In the genomic region with DNA sequence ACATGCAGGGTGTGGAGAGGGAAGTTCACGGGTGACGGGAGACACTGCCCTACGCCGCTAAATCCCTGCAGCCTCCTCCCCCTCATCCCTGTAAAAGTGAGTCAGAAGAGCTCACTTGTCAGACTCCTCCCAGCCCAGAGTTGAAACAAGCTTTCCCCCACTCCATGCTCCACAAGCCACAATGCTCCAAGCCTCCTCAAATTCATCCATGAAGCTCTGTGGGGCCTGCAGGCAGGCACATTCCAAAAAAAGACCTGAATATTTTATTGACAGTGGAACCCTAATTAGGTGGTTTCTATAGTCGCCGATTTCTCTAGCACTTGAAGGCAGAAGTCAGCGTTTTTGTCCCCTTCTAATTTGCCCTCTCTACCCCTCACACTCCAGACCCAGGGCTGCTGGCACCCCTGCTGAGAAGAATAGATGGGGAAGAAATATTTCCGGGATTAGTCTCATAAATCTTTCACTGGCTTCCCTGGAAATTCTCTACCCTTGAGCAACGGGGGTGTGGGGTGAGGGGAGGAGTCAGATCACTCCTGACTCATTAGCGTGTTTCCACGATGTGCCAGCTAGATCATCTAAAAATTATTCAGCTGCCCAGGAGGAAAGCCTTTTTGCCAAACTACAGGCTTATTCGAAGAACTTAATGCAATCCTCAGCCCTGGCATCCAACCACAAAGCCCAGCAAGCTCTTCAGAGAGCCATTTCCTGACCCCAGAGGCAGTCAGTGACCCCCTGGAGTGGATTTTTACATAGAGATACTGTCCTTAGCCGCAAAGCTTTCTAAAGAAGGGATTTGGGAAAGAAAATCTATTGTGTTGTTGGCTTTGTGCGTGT, we compare ENCODE assay signal across 9 cellular contexts.
DNase-seq lines count a peak whose midpoint lies in the region; ATAC-seq, FAIRE-seq and TF ChIP-seq lines count a peak whose summit lies in the region.
"Had no signal": no experiment of that assay in that cellular context is flagged by ENCODE, and none has a peak within 500 bp of the region (broad histone marks: within the 10 kb centered on the region; RNA-seq: fewer than 3 reads in every experiment).

No MANE protein-coding gene starts in this region.

- H3K9me3 Mint-ChIP-seq in activated T-helper 1 cell treated with anti-CD3 and anti-CD28 coated beads, Interleukin-12 subunit alpha, Interleukin-12 subunit beta, Interleukin-2, Interleukin-4 antibody, amounts not matched to agents 30 ng/mL and 10 ng/mL and 1 ng/mL, durations not matched to agents 14 hours and 24 hours and 36 hours, result no peaks in the 10 kb centered on the region

- H4K20me1 ChIP-seq in HepG2 (ENCODE audit: insufficient read depth, low read length) (no peaks in the 10 kb centered on the region), keratinocyte (ENCODE audit: control insufficient read depth, extremely low read depth, insufficient read depth, low read length) (no peaks in the 10 kb centered on the region)

- BruUV-seq in HepG2 (replicated peaks; lab: Mats Ljungman, UMichigan), result no TSS peak

- H3K4me1 ChIP-seq in HepG2 (ENCODE audit: insufficient read depth, low read length) (peaks cover 55% of the 10 kb centered on the region), right lobe of liver (peaks cover 0 to 31% (median 15%) of the 10 kb centered on the region in 4 donors), adipocyte (ENCODE audit: control insufficient read depth, insufficient read depth, low read length) (peaks cover 38% of the 10 kb centered on the region), keratinocyte (ENCODE audit: control insufficient read depth, extremely low read depth, insufficient read depth, low read length) (peaks cover 45% of the 10 kb centered on the region)

- no peaks in the 10 kb centered on the region for H3K9me3 ChIP-seq in HepG2 (ENCODE audit: low read length)
- H3K9me3 ChIP-seq in right lobe of liver, result no peaks in the 10 kb centered on the region
- no peaks in the 10 kb centered on the region for H3K9me3 ChIP-seq in adipocyte (ENCODE audit: control insufficient read depth, low read length)
- no peaks in the 10 kb centered on the region for H3K9me3 ChIP-seq in keratinocyte (ENCODE audit: control insufficient read depth, low read depth, low read length)

- TF ChIP-seq EP300 in HepG2 (IDR thresholded peaks at IDR 0.05; ENCODE audit: low read depth in 2 of 2, low read length in 2 of 2) (no peak), HepG2 (CRISPR knock-in tag; IDR thresholded peaks at IDR 0.05; ENCODE audit: borderline replicate concordance) (no peak)

- no peaks in the 10 kb centered on the region for H3K36me3 ChIP-seq in HepG2 (replicated peaks in 1 of 2; ENCODE audit: control insufficient read depth in 1 of 2, insufficient read depth in 2 of 2, low read length in 2 of 2)
- no peaks in the 10 kb centered on the region for H3K36me3 ChIP-seq in right lobe of liver
- H3K36me3 ChIP-seq in adipocyte (ENCODE audit: control insufficient read depth, insufficient read depth, low read length, severe bottlenecking), result no peaks in the 10 kb centered on the region
- no peaks in the 10 kb centered on the region for H3K36me3 ChIP-seq in keratinocyte (ENCODE audit: control insufficient read depth in 2 of 2, extremely low read depth in 1 of 2, insufficient read depth in 2 of 2, low read length in 2 of 2)

- TF ChIP-seq CTCF in HepG2 (CRISPR knock-in tag; IDR thresholded peaks at IDR 0.05) (no peak), right lobe of liver (IDR thresholded peaks at IDR 0.05) (no peak), keratinocyte (optimal IDR thresholded peaks at IDR 0.05 in 1 of 3, IDR thresholded peaks at IDR 0.05 in 1 of 3, conservative IDR thresholded peaks at IDR 0.05 in 1 of 3; ENCODE audit: extremely low read depth in 1 of 3, insufficient read depth in 2 of 3, low read length in 3 of 3) (no peak), GM10266 (IDR thresholded peaks at IDR 0.05; ENCODE audit: control insufficient read depth, insufficient read depth, low read depth, missing control alignments) (no peak)

- H3K27me3 ChIP-seq in HepG2 (ENCODE audit: control insufficient read depth in 1 of 2, insufficient read depth in 2 of 2, low read length in 2 of 2) (no peaks in the 10 kb centered on the region), right lobe of liver (no peaks in the 10 kb centered on the region), adipocyte (replicated peaks; ENCODE audit: control insufficient read depth, insufficient read depth, low read length) (no peaks in the 10 kb centered on the region), keratinocyte (ENCODE audit: control insufficient read depth, extremely low read depth, insufficient read depth, low read length) (no peaks in the 10 kb centered on the region)

- CTCF ChIA-PET in HepG2 (lab: Yijun Ruan, JAX; ENCODE audit: low intra/inter-chr PET ratio, low total read pairs), result no interaction called here

- no peak overlapping the region for H3K27ac ChIP-seq in HepG2 (ENCODE audit: extremely low read length, insufficient read depth, low read length)
- peak overlapping the region in 1 of 3 donors; percentile 18 for H3K27ac ChIP-seq in right lobe of liver
- H3K27ac ChIP-seq in keratinocyte (ENCODE audit: control insufficient read depth, insufficient read depth, low read length), result peak overlapping the region; percentile 97

- H3K36me3 Mint-ChIP-seq in activated T-helper 1 cell treated with anti-CD3 and anti-CD28 coated beads, Interleukin-12 subunit alpha, Interleukin-12 subunit beta, Interleukin-2, Interleukin-4 antibody, amounts not matched to agents 30 ng/mL and 10 ng/mL and 1 ng/mL, durations not matched to agents 14 hours and 24 hours and 36 hours (ENCODE audit: low read depth), result no peaks in the 10 kb centered on the region

- intact Hi-C loops in HepG2 (cut with micrococcal nuclease; ENCODE audit: unreplicated experiment) (no loop called here), right lobe of liver (cut with DNase I) (no loop called here)
- intact Hi-C loops in activated T-helper 1 cell treated with anti-CD3 and anti-CD28 coated beads, Interleukin-12 subunit alpha, Interleukin-12 subunit beta, Interleukin-2, Interleukin-4 antibody, amounts not matched to agents 30 ng/mL and 10 ng/mL and 1 ng/mL, durations not matched to agents 14 hours and 24 hours and 36 hours (cut with micrococcal nuclease), result no loop called here

- H3K4me3 ChIP-seq in HepG2 (replicated peaks in 1 of 3; ENCODE audit: insufficient read depth in 1 of 3, low read depth in 2 of 3, low read length in 3 of 3) (no peak overlapping the region), right lobe of liver (no peak overlapping the region), adipocyte (ENCODE audit: low read length) (peak overlapping the region; percentile 45), keratinocyte (ENCODE audit: control insufficient read depth in 2 of 3, extremely low read depth in 1 of 3, insufficient read depth in 2 of 3, low read depth in 1 of 3, low read length in 3 of 3) (peak overlapping the region in 2 of 3 experiments; percentile 50 to 54)

- no peak for FAIRE-seq in HepG2 (lab: Jason Lieb, UNC)
- peak; percentile 95 for FAIRE-seq in keratinocyte (lab: Jason Lieb, UNC)

- H3K9ac ChIP-seq in HepG2 (ENCODE audit: insufficient read depth, low read depth, low read length) (no peak overlapping the region), adipocyte (ENCODE audit: low read length) (peak overlapping the region; percentile 9), keratinocyte (ENCODE audit: control insufficient read depth, extremely low read depth, insufficient read depth, low read length) (peak overlapping the region; percentile 59)

- no peak overlapping the region for H3K27ac Mint-ChIP-seq in activated T-helper 1 cell treated with anti-CD3 and anti-CD28 coated beads, Interleukin-12 subunit alpha, Interleukin-12 subunit beta, Interleukin-2, Interleukin-4 antibody, amounts not matched to agents 30 ng/mL and 10 ng/mL and 1 ng/mL, durations not matched to agents 14 hours and 24 hours and 36 hours

- H3K4me1 Mint-ChIP-seq in activated T-helper 1 cell treated with anti-CD3 and anti-CD28 coated beads, Interleukin-12 subunit alpha, Interleukin-12 subunit beta, Interleukin-2, Interleukin-4 antibody, amounts not matched to agents 30 ng/mL and 10 ng/mL and 1 ng/mL, durations not matched to agents 14 hours and 24 hours and 36 hours (ENCODE audit: low read depth), result no peaks in the 10 kb centered on the region

- TF ChIP-seq RAD21 in HepG2 (CRISPR knock-in tag; IDR thresholded peaks at IDR 0.05), result no peak

- H3K4me3 Mint-ChIP-seq in activated T-helper 1 cell treated with anti-CD3 and anti-CD28 coated beads, Interleukin-12 subunit alpha, Interleukin-12 subunit beta, Interleukin-2, Interleukin-4 antibody, amounts not matched to agents 30 ng/mL and 10 ng/mL and 1 ng/mL, durations not matched to agents 14 hours and 24 hours and 36 hours, result no peak overlapping the region

- peak overlapping the region; percentile 15; the same call in 1 of the 2 replicates for H3K4me2 ChIP-seq in HepG2 (ENCODE audit: low read depth, low read length)
- H3K4me2 ChIP-seq in keratinocyte (ENCODE audit: control insufficient read depth, extremely low read depth, insufficient read depth, low read depth, low read length), result peak overlapping the region; percentile 89

- DNase-seq in HepG2 (ENCODE audit: low spot score) (no peak), right lobe of liver (no peak), adipocyte (ENCODE audit: low read depth) (peak; percentile 75), keratinocyte (ENCODE audit: low read depth, low spot score) (peak; percentile 76), UCSD-AML1 (lab: John Stamatoyannopoulos, UW; ENCODE audit: unreplicated experiment) (no peak), Kasumi-1 (lab: John Stamatoyannopoulos, UW) (no peak), GM10266 (ENCODE audit: extremely low spot score) (no peak)
- DNase-seq in activated T-helper 1 cell treated with anti-CD3 and anti-CD28 coated beads, Interleukin-12 subunit alpha, Interleukin-12 subunit beta, Interleukin-2, Interleukin-4 antibody, amounts not matched to agents 30 ng/mL and 10 ng/mL and 1 ng/mL, durations not matched to agents 14 hours and 24 hours and 36 hours (ENCODE audit: low spot score), result no peak
- DNase-seq: DND-41 had no signal

- POLR2A ChIA-PET in HepG2 (lab: Yijun Ruan, JAX), result interaction anchor here (2.1 kb wide), 1 partner anchor 97 kb away, joined by 11 read pairs; a partner anchor contains a TSS

- in situ Hi-C loops in HepG2 (cut with HindIII; ENCODE audit: extremely low pct_ligation_motif_present, low pct_unique_long_range_greater_than_20kb), result no loop called here

- TF ChIP-seq POLR2A in HepG2 (IDR thresholded peaks at IDR 0.05; ENCODE audit: insufficient read depth in 1 of 2, low read depth in 2 of 2, low read length in 2 of 2), result no peak
- no peak for TF ChIP-seq POLR2A in right lobe of liver (IDR thresholded peaks at IDR 0.05)

- no peaks in the 10 kb centered on the region for H3K9me1 ChIP-seq in keratinocyte (ENCODE audit: control insufficient read depth, extremely low read depth, insufficient read depth, low read length)

- ATAC-seq in HepG2, result no peak
- no peak for ATAC-seq in right lobe of liver

- H3K27me3 Mint-ChIP-seq in activated T-helper 1 cell treated with anti-CD3 and anti-CD28 coated beads, Interleukin-12 subunit alpha, Interleukin-12 subunit beta, Interleukin-2, Interleukin-4 antibody, amounts not matched to agents 30 ng/mL and 10 ng/mL and 1 ng/mL, durations not matched to agents 14 hours and 24 hours and 36 hours (ENCODE audit: insufficient read depth), result peaks cover 6% of the 10 kb centered on the region

- 61% methylated on average over 14 of the region's 14 CpGs for WGBS in HepG2 (ENCODE audit: low lambda C conversion rate)
- WGBS in right lobe of liver (ENCODE audit: insufficient coverage, low coverage, low lambda C conversion rate, missing lambda C conversion rate), result 57% methylated on average over 13 of the region's 14 CpGs

- H2AFZ ChIP-seq in HepG2 (ENCODE audit: low read length) (peak overlapping the region; percentile 40), keratinocyte (ENCODE audit: control insufficient read depth, low read length) (peak overlapping the region; percentile 66)

- no peaks in the 10 kb centered on the region for H3K79me2 ChIP-seq in HepG2 (ENCODE audit: insufficient read depth, low read length)
- H3K79me2 ChIP-seq in keratinocyte (ENCODE audit: control insufficient read depth, insufficient read depth, low read length), result no peaks in the 10 kb centered on the region

- dilution Hi-C loops in keratinocyte (cut with MboI; ENCODE audit: extremely low pct_ligation_motif_present, low sequenced_read_pairs), result no loop called here

Comparison
In these comparisons a context has a peak if more than half of its experiments do, and no peak if none do; other contexts are left out.
1. DNase-seq: peak in adipocyte (single experiment) and keratinocyte (single experiment); none in HepG2 (single experiment), right lobe of liver (0 of 3), UCSD-AML1 (single experiment), Kasumi-1 (0 of 2), GM10266 (single experiment) and activated T-helper 1 cell treated with anti-CD3 and anti-CD28 coated beads, Interleukin-12 subunit alpha, Interleukin-12 subunit beta, Interleukin-2, Interleukin-4 antibody, amounts not matched to agents 30 ng/mL and 10 ng/mL and 1 ng/mL, durations not matched to agents 14 hours and 24 hours and 36 hours (single experiment).
2. H3K4me3 ChIP-seq: peak in adipocyte (single experiment) and keratinocyte (2 of 3); none in HepG2 (0 of 3) and right lobe of liver (0 of 3).